8 cellular contexts compared by ENCODE assay signal in the genomic region with DNA sequence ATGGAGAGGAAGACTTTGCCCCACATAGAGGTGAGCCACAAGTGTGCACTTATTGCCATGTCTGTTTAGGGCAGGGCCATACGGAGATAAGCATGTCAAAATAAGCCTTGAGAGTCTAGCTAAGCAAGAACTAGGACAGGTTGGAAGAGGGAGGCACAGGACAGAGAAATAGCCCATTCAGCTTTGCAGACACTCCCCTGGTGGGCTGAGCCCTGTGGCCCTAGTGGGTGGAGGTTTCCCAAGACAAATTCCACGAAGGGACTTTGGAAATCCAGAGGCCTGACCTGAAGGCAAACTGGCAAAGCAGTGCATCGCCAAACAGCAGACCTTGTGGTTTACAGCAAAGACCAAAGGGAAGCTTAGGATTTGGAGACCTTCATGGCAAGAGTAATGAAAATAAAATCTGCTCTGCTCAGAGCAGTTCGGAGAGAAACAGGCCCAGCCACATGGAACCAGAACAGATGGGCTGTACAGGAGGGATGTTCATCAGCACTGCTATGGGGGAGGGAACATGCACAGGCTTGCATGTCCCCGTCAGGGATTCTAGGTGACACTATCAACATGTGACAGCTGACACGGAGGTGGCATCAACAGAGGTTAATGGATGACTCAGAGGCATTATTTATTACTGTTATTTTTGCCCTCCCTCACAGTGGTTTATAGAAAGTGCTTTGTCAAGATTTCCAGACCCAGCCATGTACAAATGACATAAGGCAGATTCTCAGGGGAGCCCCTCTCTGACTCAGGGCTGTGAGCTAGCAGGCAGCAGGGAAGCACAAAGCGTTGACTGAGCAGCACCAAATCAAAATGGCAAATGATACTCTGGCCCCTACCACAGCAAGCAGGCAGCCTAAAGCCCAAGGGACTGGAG.
DNase-seq lines count a peak whose midpoint lies in the region; ATAC-seq and TF ChIP-seq lines count a peak whose summit lies in the region.

No MANE protein-coding gene starts in this region.

- POLR2A ChIA-PET in WTC11 (lab: Charles Lee): no interaction called here

- no peak for TF ChIP-seq POLR2A in thyroid gland (IDR thresholded peaks at IDR 0.05)

- CTCF ChIA-PET in WTC11 (lab: Charles Lee): no interaction called here

- H3K36me3 Mint-ChIP-seq in WTC11: no peaks in the 10 kb centered on the region

- no peaks in the 10 kb centered on the region for H3K27me3 ChIP-seq in thyroid gland

- H3K36me3 ChIP-seq in thyroid gland: no peaks in the 10 kb centered on the region

- H3K27me3 Mint-ChIP-seq in WTC11 (ENCODE audit: low read depth): no peaks in the 10 kb centered on the region; the same call in 1 of the 2 replicates

- peak overlapping the region in 1 of 3 donors; percentile 53 for H3K27ac ChIP-seq in thyroid gland

- no peaks in the 10 kb centered on the region for H3K4me1 Mint-ChIP-seq in WTC11

- H3K4me3 ChIP-seq in thyroid gland (replicated peaks in 1 of 3): no peak overlapping the region

- intact Hi-C loops in thyroid gland (cut with DNase I): no loop called here

- no peak for TF ChIP-seq CTCF in WTC11 (IDR thresholded peaks at IDR 0.05)
- no peak for TF ChIP-seq CTCF in thyroid gland (IDR thresholded peaks at IDR 0.05)

- WGBS in thyroid gland, 2 donors: 61 to 69% methylated on average over 7 of the region's 7 CpGs

- H3K4me3 Mint-ChIP-seq in WTC11: no peak overlapping the region

- no peak overlapping the region for H3K27ac Mint-ChIP-seq in WTC11

- no peaks in the 10 kb centered on the region for H3K9me3 Mint-ChIP-seq in WTC11

- H3K4me1 ChIP-seq in thyroid gland: peaks cover 0 to 12% of the 10 kb centered on the region in 2 donors

- ATAC-seq in GM18519 (IDR thresholded peaks at IDR 0.05; ENCODE audit: low FRiP score, unreplicated experiment) (peak; percentile 68), HG02852 (IDR thresholded peaks at IDR 0.05; ENCODE audit: unreplicated experiment) (peak; percentile 53), WTC11 (no peak)

- H3K9me3 ChIP-seq in thyroid gland: no peaks in the 10 kb centered on the region

- DNase-seq in Ammon's horn (ENCODE audit: low spot score): peak; percentile 66
- peak; percentile 13 for DNase-seq in RKO (ENCODE audit: low spot score)
- DNase-seq in glomerular visceral epithelial cell (ENCODE audit: extremely low spot score): peak; percentile 50
- DNase-seq in stimulated activated CD4-positive, alpha-beta T cell treated with anti-CD3 and anti-CD28 coated beads, Interleukin-2, amount 100 ng/mL, for 24 hours: peak; percentile 11 to 33
- no peak for DNase-seq in WTC11 (ENCODE audit: low spot score)
- no peak for DNase-seq in thyroid gland

TF ChIP-seq in WTC11, 78 proteins besides CTCF, POLR2A, EP300 and RAD21 (continues in another document):
- TF ChIP-seq, protein P1, sequence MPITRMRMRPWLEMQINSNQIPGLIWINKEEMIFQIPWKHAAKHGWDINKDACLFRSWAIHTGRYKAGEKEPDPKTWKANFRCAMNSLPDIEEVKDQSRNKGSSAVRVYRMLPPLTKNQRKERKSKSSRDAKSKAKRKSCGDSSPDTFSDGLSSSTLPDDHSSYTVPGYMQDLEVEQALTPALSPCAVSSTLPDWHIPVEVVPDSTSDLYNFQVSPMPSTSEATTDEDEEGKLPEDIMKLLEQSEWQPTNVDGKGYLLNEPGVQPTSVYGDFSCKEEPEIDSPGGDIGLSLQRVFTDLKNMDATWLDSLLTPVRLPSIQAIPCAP (CRISPR knock-in tag; IDR thresholded peaks at IDR 0.05): no peak
- no peak for TF ChIP-seq ZBTB21 (CRISPR knock-in tag; IDR thresholded peaks at IDR 0.05; ENCODE audit: borderline replicate concordance)
- TF ChIP-seq, protein P2, sequence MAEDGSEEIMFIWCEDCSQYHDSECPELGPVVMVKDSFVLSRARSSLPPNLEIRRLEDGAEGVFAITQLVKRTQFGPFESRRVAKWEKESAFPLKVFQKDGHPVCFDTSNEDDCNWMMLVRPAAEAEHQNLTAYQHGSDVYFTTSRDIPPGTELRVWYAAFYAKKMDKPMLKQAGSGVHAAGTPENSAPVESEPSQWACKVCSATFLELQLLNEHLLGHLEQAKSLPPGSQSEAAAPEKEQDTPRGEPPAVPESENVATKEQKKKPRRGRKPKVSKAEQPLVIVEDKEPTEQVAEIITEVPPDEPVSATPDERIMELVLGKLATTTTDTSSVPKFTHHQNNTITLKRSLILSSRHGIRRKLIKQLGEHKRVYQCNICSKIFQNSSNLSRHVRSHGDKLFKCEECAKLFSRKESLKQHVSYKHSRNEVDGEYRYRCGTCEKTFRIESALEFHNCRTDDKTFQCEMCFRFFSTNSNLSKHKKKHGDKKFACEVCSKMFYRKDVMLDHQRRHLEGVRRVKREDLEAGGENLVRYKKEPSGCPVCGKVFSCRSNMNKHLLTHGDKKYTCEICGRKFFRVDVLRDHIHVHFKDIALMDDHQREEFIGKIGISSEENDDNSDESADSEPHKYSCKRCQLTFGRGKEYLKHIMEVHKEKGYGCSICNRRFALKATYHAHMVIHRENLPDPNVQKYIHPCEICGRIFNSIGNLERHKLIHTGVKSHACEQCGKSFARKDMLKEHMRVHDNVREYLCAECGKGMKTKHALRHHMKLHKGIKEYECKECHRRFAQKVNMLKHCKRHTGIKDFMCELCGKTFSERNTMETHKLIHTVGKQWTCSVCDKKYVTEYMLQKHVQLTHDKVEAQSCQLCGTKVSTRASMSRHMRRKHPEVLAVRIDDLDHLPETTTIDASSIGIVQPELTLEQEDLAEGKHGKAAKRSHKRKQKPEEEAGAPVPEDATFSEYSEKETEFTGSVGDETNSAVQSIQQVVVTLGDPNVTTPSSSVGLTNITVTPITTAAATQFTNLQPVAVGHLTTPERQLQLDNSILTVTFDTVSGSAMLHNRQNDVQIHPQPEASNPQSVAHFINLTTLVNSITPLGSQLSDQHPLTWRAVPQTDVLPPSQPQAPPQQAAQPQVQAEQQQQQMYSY (CRISPR knock-in tag; IDR thresholded peaks at IDR 0.05): no peak
- no peak for TF ChIP-seq FOXK1 (CRISPR knock-in tag; IDR thresholded peaks at IDR 0.05)
- TF ChIP-seq, protein P3, sequence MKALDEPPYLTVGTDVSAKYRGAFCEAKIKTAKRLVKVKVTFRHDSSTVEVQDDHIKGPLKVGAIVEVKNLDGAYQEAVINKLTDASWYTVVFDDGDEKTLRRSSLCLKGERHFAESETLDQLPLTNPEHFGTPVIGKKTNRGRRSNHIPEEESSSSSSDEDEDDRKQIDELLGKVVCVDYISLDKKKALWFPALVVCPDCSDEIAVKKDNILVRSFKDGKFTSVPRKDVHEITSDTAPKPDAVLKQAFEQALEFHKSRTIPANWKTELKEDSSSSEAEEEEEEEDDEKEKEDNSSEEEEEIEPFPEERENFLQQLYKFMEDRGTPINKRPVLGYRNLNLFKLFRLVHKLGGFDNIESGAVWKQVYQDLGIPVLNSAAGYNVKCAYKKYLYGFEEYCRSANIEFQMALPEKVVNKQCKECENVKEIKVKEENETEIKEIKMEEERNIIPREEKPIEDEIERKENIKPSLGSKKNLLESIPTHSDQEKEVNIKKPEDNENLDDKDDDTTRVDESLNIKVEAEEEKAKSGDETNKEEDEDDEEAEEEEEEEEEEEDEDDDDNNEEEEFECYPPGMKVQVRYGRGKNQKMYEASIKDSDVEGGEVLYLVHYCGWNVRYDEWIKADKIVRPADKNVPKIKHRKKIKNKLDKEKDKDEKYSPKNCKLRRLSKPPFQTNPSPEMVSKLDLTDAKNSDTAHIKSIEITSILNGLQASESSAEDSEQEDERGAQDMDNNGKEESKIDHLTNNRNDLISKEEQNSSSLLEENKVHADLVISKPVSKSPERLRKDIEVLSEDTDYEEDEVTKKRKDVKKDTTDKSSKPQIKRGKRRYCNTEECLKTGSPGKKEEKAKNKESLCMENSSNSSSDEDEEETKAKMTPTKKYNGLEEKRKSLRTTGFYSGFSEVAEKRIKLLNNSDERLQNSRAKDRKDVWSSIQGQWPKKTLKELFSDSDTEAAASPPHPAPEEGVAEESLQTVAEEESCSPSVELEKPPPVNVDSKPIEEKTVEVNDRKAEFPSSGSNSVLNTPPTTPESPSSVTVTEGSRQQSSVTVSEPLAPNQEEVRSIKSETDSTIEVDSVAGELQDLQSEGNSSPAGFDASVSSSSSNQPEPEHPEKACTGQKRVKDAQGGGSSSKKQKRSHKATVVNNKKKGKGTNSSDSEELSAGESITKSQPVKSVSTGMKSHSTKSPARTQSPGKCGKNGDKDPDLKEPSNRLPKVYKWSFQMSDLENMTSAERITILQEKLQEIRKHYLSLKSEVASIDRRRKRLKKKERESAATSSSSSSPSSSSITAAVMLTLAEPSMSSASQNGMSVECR (CRISPR knock-in tag; IDR thresholded peaks at IDR 0.05; ENCODE audit: borderline replicate concordance): no peak
- TF ChIP-seq ZNF317 (CRISPR knock-in tag; IDR thresholded peaks at IDR 0.05; ENCODE audit: borderline replicate concordance, low read depth): no peak
- TF ChIP-seq, protein P4, sequence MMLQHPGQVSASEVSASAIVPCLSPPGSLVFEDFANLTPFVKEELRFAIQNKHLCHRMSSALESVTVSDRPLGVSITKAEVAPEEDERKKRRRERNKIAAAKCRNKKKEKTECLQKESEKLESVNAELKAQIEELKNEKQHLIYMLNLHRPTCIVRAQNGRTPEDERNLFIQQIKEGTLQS (CRISPR knock-in tag; conservative IDR thresholded peaks at IDR 0.05): no peak
- TF ChIP-seq ZNF121 (CRISPR knock-in tag; IDR thresholded peaks at IDR 0.05): no peak
- TF ChIP-seq JAZF1 (CRISPR knock-in tag; IDR thresholded peaks at IDR 0.05): no peak

Comparison
In these comparisons a context has a peak if more than half of its experiments do, and no peak if none do; other contexts are left out.
1. DNase-seq: peak in Ammon's horn (single experiment), RKO (single experiment), glomerular visceral epithelial cell (single experiment) and stimulated activated CD4-positive, alpha-beta T cell treated with anti-CD3 and anti-CD28 coated beads, Interleukin-2, amount 100 ng/mL, for 24 hours (2 of 2); none in WTC11 (single experiment) and thyroid gland (0 of 2).